11 cellular contexts compared by ENCODE assay signal in genomic region chr2:75226617-75227016, GRCh38.
"Had no signal": no experiment of that assay in that cellular context is flagged by ENCODE, and none has a peak within 500 bp of the region (broad histone marks: within the 10 kb centered on the region; RNA-seq: fewer than 3 reads in every experiment).

No MANE protein-coding gene starts in this region.

- H3K36me3 ChIP-seq: HAP-1 had no signal

- H3K4me1 ChIP-seq: HAP-1 had no signal

- H3K9ac ChIP-seq: GM23248 had no signal

- ATAC-seq: GM23338, HCT116 had no signal

- DNase-seq: GM23248, GOT3, H7, H9, HCEC 1CT, HFFc6 had no signal

- H3K9me3 ChIP-seq: HAP-1 had no signal

- H3K27ac ChIP-seq: GM23248 had no signal

- FAIRE-seq: H1, H54 had no signal

- H3K4me3 ChIP-seq: GM23248, GM23338, HAP-1 had no signal

- H3K4me2 ChIP-seq: GM23338 had no signal

- H2AFZ ChIP-seq: GM23248, GM23338 had no signal
